ENCODE assay signal across 10 cellular contexts in the genomic region with DNA sequence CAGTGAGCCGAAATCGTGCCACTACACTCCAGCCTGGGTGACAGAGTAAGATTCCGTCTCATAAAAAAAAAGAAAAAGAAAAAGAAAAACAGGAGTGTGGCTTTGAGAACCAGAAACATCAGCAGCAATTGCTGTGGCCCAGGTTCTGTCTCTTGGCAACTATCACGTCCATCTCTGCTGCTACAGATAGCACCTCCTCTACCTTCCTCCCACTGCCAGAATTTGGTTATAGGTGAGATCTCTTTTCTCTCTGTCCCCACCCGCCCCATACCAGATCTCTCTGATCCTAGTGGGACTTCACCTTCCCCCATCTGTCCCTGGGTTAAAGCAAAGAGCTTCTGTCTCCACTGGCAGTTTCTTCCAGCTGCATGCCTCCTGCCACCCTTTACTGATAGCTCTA. TPM values are rescaled to one million over a fixed set of nuclear protein-coding genes. Genes with fewer than 3 reads are reported as not detected.
"Had no signal": no experiment of that assay in that cellular context is flagged by ENCODE, and none has a peak within 500 bp of the region (broad histone marks: within the 10 kb centered on the region; RNA-seq: fewer than 3 reads in every experiment).

No MANE protein-coding gene starts in this region.

- H3K27ac ChIP-seq: right atrium auricular region, skin epidermis, testis, upper lobe of right lung had no signal

- H3K27me3 ChIP-seq: right atrium auricular region, testis, upper lobe of right lung had no signal

- H3K4me3 ChIP-seq: right atrium auricular region, skin epidermis, testis, upper lobe of right lung had no signal

- DNase-seq: activated CD4-positive, alpha-beta T cell treated with anti-CD3 and anti-CD28 coated beads, Interleukin-2, amount 10 ng/mL, durations not matched to agents 7 days and 5 days; islet precursor cell; naive B cell; stimulated activated CD4-positive, alpha-beta T cell treated with anti-CD3 and anti-CD28 coated beads, Interleukin-4, amount 100 ng/mL, for 24 hours; testis; upper lobe of right lung had no signal

- H3K9me3 ChIP-seq: right atrium auricular region, testis, upper lobe of right lung had no signal

RNA-seq across cellular contexts. Expression of a gene that starts 35.6 kb away (rescaled TPM):
- total RNA-seq: lung microvascular endothelial cell had no signal

RNA-seq across cellular contexts. Expression of a gene that starts 54.8 kb away (rescaled TPM):
- total RNA-seq: activated T-helper 1 cell treated with anti-CD3 and anti-CD28 coated beads, Interleukin-12 subunit alpha, Interleukin-12 subunit beta, Interleukin-2, Interleukin-4 antibody, amounts not matched to agents 30 ng/mL and 10 ng/mL and 1 ng/mL, durations not matched to agents 14 hours and 24 hours and 36 hours; lung microvascular endothelial cell had no signal
